In genomic region chr11:131408011-131408640, GRCh38 we compare ENCODE assay signal across 8 cellular contexts. TPM values are rescaled to one million over a fixed set of nuclear protein-coding genes. Genes with fewer than 3 reads are reported as not detected.
DNase-seq lines count a peak whose midpoint lies in the region; ATAC-seq and TF ChIP-seq lines count a peak whose summit lies in the region.

No MANE protein-coding gene starts in this region.

- no peak overlapping the region for H3K4me3 ChIP-seq in H7 (ENCODE audit: insufficient read depth, low read depth, low read length)
- no peak overlapping the region for H3K4me3 ChIP-seq in cardiac muscle cell
- H3K4me3 ChIP-seq in thyroid gland (replicated peaks in 1 of 3): no peak overlapping the region

- no peaks in the 10 kb centered on the region for H3K27me3 ChIP-seq in H7 (ENCODE audit: control insufficient read depth, insufficient read depth, low read length)
- no peaks in the 10 kb centered on the region for H3K27me3 ChIP-seq in cardiac muscle cell
- no peaks in the 10 kb centered on the region for H3K27me3 ChIP-seq in thyroid gland

- ATAC-seq in GM18517 (IDR thresholded peaks at IDR 0.05; ENCODE audit: unreplicated experiment) (no peak), GM19455 (IDR thresholded peaks at IDR 0.05; ENCODE audit: unreplicated experiment) (no peak), HG03520 (IDR thresholded peaks at IDR 0.05; ENCODE audit: unreplicated experiment) (no peak)

- WGBS in thyroid gland, 2 donors: 62 to 77% methylated on average over 5 of the region's 5 CpGs

- intact Hi-C loops in thyroid gland (cut with DNase I): no loop called here

- peak; percentile 57 for TF ChIP-seq CTCF in cardiac muscle cell (IDR thresholded peaks at IDR 0.05; ENCODE audit: low read depth, low read length)
- peak in 2 of 6 experiments; percentile 10 to 11 for TF ChIP-seq CTCF in thyroid gland (IDR thresholded peaks at IDR 0.05)

- H3K27ac ChIP-seq in cardiac muscle cell (no peak overlapping the region), thyroid gland (no peak overlapping the region)

- peak; percentile 64 for DNase-seq in CD1c-positive myeloid dendritic cell (ENCODE audit: extremely low spot score)
- peak; percentile 64 for DNase-seq in H7
- peak; percentile 30 for DNase-seq in RPMI7951 (ENCODE audit: low read depth)
- DNase-seq in cardiac muscle cell (ENCODE audit: low read depth in 1 of 2, low spot score in 1 of 2): peak; percentile 27 to 60
- no peak for DNase-seq in thyroid gland

- TF ChIP-seq POLR2A in thyroid gland (IDR thresholded peaks at IDR 0.05): no peak

- H3K4me1 ChIP-seq in cardiac muscle cell (ENCODE audit: low read depth) (peaks cover 5% of the 10 kb centered on the region), thyroid gland (no peaks in the 10 kb centered on the region)

- H3K9me3 ChIP-seq in cardiac muscle cell (ENCODE audit: low read depth) (no peaks in the 10 kb centered on the region), thyroid gland (no peaks in the 10 kb centered on the region)

- H3K36me3 ChIP-seq in H7 (replicated peaks; ENCODE audit: control insufficient read depth, insufficient read depth, low read length) (no peaks in the 10 kb centered on the region), cardiac muscle cell (no peaks in the 10 kb centered on the region), thyroid gland (no peaks in the 10 kb centered on the region)

RNA-seq across cellular contexts. Expression of gene NTM, which starts 37.7 kb away (rescaled TPM):
- 2.7 and 4.7 TPM in 2 replicates for total RNA-seq in H7 (2014; rRNA removed; shearing (Covaris generic))
- total RNA-seq in RPMI7951 (2014; rRNA removed; shearing (Covaris generic)): 38.7 and 47.8 TPM in 2 replicates
- total RNA-seq in cardiac muscle cell (0.32 and 1.1 TPM in 2 replicates), thyroid gland (1 to 10 TPM in 1 of 4 donors, under 1 TPM in 2, not detected in 1; 0.78 to 1.1 (median 0.88) TPM)
- 1.6 and 1.7 TPM in 2 replicates for polyA plus RNA-seq in cardiac muscle cell

Comparison
In these comparisons a context has a peak if more than half of its experiments do, and no peak if none do; other contexts are left out.
1. DNase-seq: peak in CD1c-positive myeloid dendritic cell (single experiment), H7 (single experiment), RPMI7951 (single experiment) and cardiac muscle cell (2 of 2); none in thyroid gland (0 of 2).